In the genomic region with DNA sequence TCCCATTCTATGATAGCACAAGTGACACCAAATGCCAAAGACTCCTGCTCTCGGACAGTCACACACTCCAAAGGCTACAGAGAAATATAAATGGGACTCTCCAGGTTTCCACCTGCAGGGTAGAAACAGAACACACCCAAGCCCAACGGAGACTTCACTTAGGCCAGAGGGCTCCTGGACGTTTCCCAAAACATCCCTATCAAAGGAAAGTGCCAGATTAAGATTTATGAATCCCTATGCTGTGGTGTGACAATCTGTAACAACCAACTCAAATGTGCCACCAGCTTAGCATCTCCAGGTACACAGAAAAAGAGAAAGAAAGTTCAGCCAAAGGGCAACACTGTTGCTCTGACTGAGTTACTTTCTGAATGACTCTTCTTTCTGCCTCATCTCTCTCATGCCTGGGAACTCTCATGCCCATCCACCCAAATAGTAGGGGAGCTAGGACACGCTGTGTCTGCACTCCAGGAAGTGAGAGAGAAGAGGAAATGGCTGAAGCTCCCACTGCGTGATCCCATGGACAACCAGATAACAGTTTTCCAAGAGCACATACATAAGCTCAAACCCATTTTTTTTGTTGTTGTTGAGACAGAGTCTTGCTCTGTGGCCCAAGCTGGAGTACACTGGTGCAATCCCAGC, we compare ENCODE assay signal across 1 cellular context.
TF ChIP-seq lines count a peak whose summit lies in the region.

No MANE protein-coding gene starts in this region.

TF ChIP-seq in GM12878, 131 proteins besides CTCF, POLR2A, EP300 and RAD21 (continued from another document and continues in another):
- TF ChIP-seq, protein P1, sequence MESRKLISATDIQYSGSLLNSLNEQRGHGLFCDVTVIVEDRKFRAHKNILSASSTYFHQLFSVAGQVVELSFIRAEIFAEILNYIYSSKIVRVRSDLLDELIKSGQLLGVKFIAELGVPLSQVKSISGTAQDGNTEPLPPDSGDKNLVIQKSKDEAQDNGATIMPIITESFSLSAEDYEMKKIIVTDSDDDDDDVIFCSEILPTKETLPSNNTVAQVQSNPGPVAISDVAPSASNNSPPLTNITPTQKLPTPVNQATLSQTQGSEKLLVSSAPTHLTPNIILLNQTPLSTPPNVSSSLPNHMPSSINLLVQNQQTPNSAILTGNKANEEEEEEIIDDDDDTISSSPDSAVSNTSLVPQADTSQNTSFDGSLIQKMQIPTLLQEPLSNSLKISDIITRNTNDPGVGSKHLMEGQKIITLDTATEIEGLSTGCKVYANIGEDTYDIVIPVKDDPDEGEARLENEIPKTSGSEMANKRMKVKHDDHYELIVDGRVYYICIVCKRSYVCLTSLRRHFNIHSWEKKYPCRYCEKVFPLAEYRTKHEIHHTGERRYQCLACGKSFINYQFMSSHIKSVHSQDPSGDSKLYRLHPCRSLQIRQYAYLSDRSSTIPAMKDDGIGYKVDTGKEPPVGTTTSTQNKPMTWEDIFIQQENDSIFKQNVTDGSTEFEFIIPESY (IDR thresholded peaks at IDR 0.05): no peak
- TF ChIP-seq ETV6 (conservative IDR thresholded peaks at IDR 0.05 in 1 of 2, IDR thresholded peaks at IDR 0.05 in 1 of 2; ENCODE audit: borderline replicate concordance in 1 of 2, low read depth in 1 of 2) (peak in 1 of 2 experiments; percentile 89; a peak in 2 of 4 replicates), YBX1 (IDR thresholded peaks at IDR 0.05) (no peak), ZNF207 (IDR thresholded peaks at IDR 0.05; ENCODE audit: borderline replicate concordance) (no peak), NRF1 (conservative IDR thresholded peaks at IDR 0.05; ENCODE audit: low read depth, low read length) (no peak), PML (IDR thresholded peaks at IDR 0.05; ENCODE audit: low read length) (peak; percentile 60), TAF1 (IDR thresholded peaks at IDR 0.05; ENCODE audit: borderline replicate concordance, low read depth, low read length) (no peak; the same call in 1 of the 2 replicates), MTA3 (IDR thresholded peaks at IDR 0.05; ENCODE audit: borderline replicate concordance, low read length) (peak; percentile 91), HDAC2 (IDR thresholded peaks at IDR 0.05) (no peak), NBN (IDR thresholded peaks at IDR 0.05) (peak; percentile 68; the same call in 1 of the 2 replicates), LARP7 (IDR thresholded peaks at IDR 0.05) (no peak), ZNF274 (IDR thresholded peaks at IDR 0.05; ENCODE audit: insufficient read depth, insufficient read length) (no peak), EED (IDR thresholded peaks at IDR 0.05; ENCODE audit: low read depth) (peak; percentile 99), SIN3A (IDR thresholded peaks at IDR 0.05; ENCODE audit: low read depth, low read length) (no peak), SMARCA5 (IDR thresholded peaks at IDR 0.05) (no peak), MYB (IDR thresholded peaks at IDR 0.05; ENCODE audit: borderline replicate concordance, low read depth, low read length) (no peak), KAT2A (conservative IDR thresholded peaks at IDR 0.05; ENCODE audit: control insufficient read depth, low read depth, low read length) (no peak), ZSCAN29 (IDR thresholded peaks at IDR 0.05) (no peak), YY1 (IDR thresholded peaks at IDR 0.05; ENCODE audit: low read depth, low read length) (peak; percentile 55; the same call in 1 of the 2 replicates), BHLHE40 (IDR thresholded peaks at IDR 0.05; ENCODE audit: borderline replicate concordance in 1 of 2, low read depth in 2 of 2, low read length in 1 of 2) (peak; percentile 74 to 76), NR2F1 (conservative IDR thresholded peaks at IDR 0.05) (peak; percentile 76; the same call in 1 of the 2 replicates), KLF5 (IDR thresholded peaks at IDR 0.05; ENCODE audit: partially characterized antibody) (no peak), MYC (IDR thresholded peaks at IDR 0.05; ENCODE audit: insufficient read depth, insufficient read length, insufficient replicate concordance, low read length, severe bottlenecking) (no peak), SPI1 (IDR thresholded peaks at IDR 0.05; ENCODE audit: borderline replicate concordance, insufficient read depth, low read depth, low read length) (peak; percentile 67; the same call in 1 of the 2 replicates), ZNF622 (IDR thresholded peaks at IDR 0.05) (no peak), MTA2 (IDR thresholded peaks at IDR 0.05; ENCODE audit: low read depth) (peak; percentile 82), POLR2AphosphoS5 (IDR thresholded peaks at IDR 0.05; ENCODE audit: low read length) (peak; percentile 67; the same call in 1 of the 2 replicates), FOXM1 (IDR thresholded peaks at IDR 0.05; ENCODE audit: low read depth, low read length) (peak; percentile 96), IRF4 (IDR thresholded peaks at IDR 0.05; ENCODE audit: low read depth, low read length) (peak; percentile 99), ZNF217 (IDR thresholded peaks at IDR 0.05) (no peak), ASH2L (IDR thresholded peaks at IDR 0.05; ENCODE audit: borderline replicate concordance, low read depth) (peak; percentile 75; the same call in 1 of the 2 replicates), CHD4 (IDR thresholded peaks at IDR 0.05) (0 out of 2 replicates have a peak, but pooled peaks have one; percentile 60), NFIC (IDR thresholded peaks at IDR 0.05; ENCODE audit: low read depth, low read length) (peak; percentile 93), HDAC6 (IDR thresholded peaks at IDR 0.05; ENCODE audit: unreplicated experiment) (no peak), NR2C2 (IDR thresholded peaks at IDR 0.05; ENCODE audit: borderline replicate concordance, control insufficient read depth, insufficient read length, low read depth) (no peak), GABPA (IDR thresholded peaks at IDR 0.05; ENCODE audit: low read depth) (peak; percentile 41; the same call in 1 of the 2 replicates), POLR2AphosphoS2 (IDR thresholded peaks at IDR 0.05; ENCODE audit: low read depth, low read length) (no peak)
- TF ChIP-seq, protein P2, sequence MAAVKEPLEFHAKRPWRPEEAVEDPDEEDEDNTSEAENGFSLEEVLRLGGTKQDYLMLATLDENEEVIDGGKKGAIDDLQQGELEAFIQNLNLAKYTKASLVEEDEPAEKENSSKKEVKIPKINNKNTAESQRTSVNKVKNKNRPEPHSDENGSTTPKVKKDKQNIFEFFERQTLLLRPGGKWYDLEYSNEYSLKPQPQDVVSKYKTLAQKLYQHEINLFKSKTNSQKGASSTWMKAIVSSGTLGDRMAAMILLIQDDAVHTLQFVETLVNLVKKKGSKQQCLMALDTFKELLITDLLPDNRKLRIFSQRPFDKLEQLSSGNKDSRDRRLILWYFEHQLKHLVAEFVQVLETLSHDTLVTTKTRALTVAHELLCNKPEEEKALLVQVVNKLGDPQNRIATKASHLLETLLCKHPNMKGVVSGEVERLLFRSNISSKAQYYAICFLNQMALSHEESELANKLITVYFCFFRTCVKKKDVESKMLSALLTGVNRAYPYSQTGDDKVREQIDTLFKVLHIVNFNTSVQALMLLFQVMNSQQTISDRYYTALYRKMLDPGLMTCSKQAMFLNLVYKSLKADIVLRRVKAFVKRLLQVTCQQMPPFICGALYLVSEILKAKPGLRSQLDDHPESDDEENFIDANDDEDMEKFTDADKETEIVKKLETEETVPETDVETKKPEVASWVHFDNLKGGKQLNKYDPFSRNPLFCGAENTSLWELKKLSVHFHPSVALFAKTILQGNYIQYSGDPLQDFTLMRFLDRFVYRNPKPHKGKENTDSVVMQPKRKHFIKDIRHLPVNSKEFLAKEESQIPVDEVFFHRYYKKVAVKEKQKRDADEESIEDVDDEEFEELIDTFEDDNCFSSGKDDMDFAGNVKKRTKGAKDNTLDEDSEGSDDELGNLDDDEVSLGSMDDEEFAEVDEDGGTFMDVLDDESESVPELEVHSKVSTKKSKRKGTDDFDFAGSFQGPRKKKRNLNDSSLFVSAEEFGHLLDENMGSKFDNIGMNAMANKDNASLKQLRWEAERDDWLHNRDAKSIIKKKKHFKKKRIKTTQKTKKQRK (IDR thresholded peaks at IDR 0.05; ENCODE audit: low read depth, low read length): no peak
- TF ChIP-seq, protein P3, sequence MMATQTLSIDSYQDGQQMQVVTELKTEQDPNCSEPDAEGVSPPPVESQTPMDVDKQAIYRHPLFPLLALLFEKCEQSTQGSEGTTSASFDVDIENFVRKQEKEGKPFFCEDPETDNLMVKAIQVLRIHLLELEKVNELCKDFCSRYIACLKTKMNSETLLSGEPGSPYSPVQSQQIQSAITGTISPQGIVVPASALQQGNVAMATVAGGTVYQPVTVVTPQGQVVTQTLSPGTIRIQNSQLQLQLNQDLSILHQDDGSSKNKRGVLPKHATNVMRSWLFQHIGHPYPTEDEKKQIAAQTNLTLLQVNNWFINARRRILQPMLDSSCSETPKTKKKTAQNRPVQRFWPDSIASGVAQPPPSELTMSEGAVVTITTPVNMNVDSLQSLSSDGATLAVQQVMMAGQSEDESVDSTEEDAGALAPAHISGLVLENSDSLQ (IDR thresholded peaks at IDR 0.05): peak; percentile 48; the same call in 1 of the 2 replicates
- TF ChIP-seq, protein P4, sequence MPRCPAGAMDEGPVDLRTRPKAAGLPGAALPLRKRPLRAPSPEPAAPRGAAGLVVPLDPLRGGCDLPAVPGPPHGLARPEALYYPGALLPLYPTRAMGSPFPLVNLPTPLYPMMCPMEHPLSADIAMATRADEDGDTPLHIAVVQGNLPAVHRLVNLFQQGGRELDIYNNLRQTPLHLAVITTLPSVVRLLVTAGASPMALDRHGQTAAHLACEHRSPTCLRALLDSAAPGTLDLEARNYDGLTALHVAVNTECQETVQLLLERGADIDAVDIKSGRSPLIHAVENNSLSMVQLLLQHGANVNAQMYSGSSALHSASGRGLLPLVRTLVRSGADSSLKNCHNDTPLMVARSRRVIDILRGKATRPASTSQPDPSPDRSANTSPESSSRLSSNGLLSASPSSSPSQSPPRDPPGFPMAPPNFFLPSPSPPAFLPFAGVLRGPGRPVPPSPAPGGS (IDR thresholded peaks at IDR 0.05; ENCODE audit: borderline replicate concordance, insufficient read depth, low read depth, low read length, poor library complexity, severe bottlenecking): peak; percentile 95
- TF ChIP-seq, protein P5, sequence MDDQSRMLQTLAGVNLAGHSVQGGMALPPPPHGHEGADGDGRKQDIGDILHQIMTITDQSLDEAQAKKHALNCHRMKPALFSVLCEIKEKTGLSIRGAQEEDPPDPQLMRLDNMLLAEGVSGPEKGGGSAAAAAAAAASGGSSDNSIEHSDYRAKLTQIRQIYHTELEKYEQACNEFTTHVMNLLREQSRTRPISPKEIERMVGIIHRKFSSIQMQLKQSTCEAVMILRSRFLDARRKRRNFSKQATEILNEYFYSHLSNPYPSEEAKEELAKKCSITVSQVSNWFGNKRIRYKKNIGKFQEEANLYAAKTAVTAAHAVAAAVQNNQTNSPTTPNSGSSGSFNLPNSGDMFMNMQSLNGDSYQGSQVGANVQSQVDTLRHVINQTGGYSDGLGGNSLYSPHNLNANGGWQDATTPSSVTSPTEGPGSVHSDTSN (IDR thresholded peaks at IDR 0.05; ENCODE audit: insufficient replicate concordance, low read depth, low read length): no peak
- TF ChIP-seq, protein P6, sequence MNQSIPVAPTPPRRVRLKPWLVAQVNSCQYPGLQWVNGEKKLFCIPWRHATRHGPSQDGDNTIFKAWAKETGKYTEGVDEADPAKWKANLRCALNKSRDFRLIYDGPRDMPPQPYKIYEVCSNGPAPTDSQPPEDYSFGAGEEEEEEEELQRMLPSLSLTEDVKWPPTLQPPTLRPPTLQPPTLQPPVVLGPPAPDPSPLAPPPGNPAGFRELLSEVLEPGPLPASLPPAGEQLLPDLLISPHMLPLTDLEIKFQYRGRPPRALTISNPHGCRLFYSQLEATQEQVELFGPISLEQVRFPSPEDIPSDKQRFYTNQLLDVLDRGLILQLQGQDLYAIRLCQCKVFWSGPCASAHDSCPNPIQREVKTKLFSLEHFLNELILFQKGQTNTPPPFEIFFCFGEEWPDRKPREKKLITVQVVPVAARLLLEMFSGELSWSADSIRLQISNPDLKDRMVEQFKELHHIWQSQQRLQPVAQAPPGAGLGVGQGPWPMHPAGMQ (IDR thresholded peaks at IDR 0.05; ENCODE audit: borderline replicate concordance): no peak
- TF ChIP-seq, protein P7, sequence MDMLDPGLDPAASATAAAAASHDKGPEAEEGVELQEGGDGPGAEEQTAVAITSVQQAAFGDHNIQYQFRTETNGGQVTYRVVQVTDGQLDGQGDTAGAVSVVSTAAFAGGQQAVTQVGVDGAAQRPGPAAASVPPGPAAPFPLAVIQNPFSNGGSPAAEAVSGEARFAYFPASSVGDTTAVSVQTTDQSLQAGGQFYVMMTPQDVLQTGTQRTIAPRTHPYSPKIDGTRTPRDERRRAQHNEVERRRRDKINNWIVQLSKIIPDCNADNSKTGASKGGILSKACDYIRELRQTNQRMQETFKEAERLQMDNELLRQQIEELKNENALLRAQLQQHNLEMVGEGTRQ (IDR thresholded peaks at IDR 0.05; ENCODE audit: borderline replicate concordance, low read depth, low read length): no peak
- TF ChIP-seq, protein P8, sequence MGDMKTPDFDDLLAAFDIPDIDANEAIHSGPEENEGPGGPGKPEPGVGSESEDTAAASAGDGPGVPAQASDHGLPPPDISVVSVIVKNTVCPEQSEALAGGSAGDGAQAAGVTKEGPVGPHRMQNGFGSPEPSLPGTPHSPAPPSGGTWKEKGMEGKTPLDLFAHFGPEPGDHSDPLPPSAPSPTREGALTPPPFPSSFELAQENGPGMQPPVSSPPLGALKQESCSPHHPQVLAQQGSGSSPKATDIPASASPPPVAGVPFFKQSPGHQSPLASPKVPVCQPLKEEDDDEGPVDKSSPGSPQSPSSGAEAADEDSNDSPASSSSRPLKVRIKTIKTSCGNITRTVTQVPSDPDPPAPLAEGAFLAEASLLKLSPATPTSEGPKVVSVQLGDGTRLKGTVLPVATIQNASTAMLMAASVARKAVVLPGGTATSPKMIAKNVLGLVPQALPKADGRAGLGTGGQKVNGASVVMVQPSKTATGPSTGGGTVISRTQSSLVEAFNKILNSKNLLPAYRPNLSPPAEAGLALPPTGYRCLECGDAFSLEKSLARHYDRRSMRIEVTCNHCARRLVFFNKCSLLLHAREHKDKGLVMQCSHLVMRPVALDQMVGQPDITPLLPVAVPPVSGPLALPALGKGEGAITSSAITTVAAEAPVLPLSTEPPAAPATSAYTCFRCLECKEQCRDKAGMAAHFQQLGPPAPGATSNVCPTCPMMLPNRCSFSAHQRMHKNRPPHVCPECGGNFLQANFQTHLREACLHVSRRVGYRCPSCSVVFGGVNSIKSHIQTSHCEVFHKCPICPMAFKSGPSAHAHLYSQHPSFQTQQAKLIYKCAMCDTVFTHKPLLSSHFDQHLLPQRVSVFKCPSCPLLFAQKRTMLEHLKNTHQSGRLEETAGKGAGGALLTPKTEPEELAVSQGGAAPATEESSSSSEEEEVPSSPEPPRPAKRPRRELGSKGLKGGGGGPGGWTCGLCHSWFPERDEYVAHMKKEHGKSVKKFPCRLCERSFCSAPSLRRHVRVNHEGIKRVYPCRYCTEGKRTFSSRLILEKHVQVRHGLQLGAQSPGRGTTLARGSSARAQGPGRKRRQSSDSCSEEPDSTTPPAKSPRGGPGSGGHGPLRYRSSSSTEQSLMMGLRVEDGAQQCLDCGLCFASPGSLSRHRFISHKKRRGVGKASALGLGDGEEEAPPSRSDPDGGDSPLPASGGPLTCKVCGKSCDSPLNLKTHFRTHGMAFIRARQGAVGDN (IDR thresholded peaks at IDR 0.05): peak; percentile 98
